In the genomic region with DNA sequence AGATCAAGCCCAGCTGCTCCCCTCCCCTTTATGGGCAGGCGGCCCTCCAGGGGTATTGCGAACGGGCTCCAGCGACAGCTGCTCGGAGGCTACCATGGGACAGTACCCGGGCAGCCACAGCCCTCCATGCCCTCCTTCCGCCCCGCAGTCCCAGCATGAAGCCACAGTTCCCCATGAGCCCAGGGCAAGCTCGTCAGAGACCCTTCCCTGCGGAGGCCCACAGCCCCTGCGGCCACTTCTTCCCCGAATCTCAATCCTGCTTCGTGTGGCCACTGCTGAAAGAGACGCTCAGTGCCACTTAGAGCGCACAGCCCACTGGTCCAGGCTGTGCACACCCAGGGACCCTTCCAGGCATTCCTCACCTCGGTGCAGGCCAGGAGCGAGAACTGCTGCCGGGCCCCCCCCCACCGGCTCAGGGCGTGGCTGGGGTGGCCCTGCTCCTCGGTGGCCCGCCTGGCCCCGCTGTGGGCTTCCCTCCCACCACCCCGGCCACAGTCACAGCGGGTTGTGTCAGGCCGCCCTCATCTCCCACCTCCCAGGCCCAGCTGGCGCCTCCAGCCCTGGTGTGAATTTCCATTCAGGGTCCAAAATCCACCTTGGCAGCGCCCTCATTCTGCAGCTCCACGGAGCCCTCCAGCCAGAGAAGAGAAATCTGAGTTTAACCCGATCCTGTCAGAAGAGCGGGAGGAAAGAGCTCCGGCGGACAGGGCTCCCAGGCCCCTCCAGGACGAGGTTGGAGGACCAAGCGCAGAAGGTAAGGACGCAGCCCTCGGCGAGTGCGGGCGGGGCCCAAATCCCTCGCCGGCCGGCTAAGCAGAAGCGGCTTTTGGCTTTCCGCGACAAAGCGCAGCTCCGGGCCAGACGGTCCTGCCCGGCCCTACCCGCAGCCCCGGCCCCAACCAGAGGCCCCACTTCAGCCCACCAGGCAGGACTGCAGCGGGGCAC, we compare ENCODE assay signal across 2 cellular contexts.
TF ChIP-seq lines count a peak whose summit lies in the region.

No MANE protein-coding gene starts in this region.

TF ChIP-seq in SK-N-SH, 30 proteins besides CTCF, POLR2A, EP300 and RAD21 (continued from another document):
- no peak for TF ChIP-seq FOXM1 (IDR thresholded peaks at IDR 0.05; ENCODE audit: low read depth)
- TF ChIP-seq YY1 (IDR thresholded peaks at IDR 0.05; ENCODE audit: low read depth) = no peak
- TF ChIP-seq USF2 (IDR thresholded peaks at IDR 0.05; ENCODE audit: borderline replicate concordance, low read depth, low read length) = no peak
- no peak for TF ChIP-seq ELF1 (IDR thresholded peaks at IDR 0.05)
- no peak for TF ChIP-seq IRF3 (IDR thresholded peaks at IDR 0.05; ENCODE audit: low read depth, low read length)
- no peak for TF ChIP-seq MEF2A (IDR thresholded peaks at IDR 0.05; ENCODE audit: borderline replicate concordance, low read depth)
- TF ChIP-seq SMC3 (IDR thresholded peaks at IDR 0.05; ENCODE audit: low read depth, low read length) = no peak
- TF ChIP-seq FOSL2 (IDR thresholded peaks at IDR 0.05; ENCODE audit: borderline replicate concordance, low read depth) = no peak
- TF ChIP-seq, protein P1, sequence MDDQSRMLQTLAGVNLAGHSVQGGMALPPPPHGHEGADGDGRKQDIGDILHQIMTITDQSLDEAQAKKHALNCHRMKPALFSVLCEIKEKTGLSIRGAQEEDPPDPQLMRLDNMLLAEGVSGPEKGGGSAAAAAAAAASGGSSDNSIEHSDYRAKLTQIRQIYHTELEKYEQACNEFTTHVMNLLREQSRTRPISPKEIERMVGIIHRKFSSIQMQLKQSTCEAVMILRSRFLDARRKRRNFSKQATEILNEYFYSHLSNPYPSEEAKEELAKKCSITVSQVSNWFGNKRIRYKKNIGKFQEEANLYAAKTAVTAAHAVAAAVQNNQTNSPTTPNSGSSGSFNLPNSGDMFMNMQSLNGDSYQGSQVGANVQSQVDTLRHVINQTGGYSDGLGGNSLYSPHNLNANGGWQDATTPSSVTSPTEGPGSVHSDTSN (IDR thresholded peaks at IDR 0.05) = no peak
- TF ChIP-seq, protein P2, sequence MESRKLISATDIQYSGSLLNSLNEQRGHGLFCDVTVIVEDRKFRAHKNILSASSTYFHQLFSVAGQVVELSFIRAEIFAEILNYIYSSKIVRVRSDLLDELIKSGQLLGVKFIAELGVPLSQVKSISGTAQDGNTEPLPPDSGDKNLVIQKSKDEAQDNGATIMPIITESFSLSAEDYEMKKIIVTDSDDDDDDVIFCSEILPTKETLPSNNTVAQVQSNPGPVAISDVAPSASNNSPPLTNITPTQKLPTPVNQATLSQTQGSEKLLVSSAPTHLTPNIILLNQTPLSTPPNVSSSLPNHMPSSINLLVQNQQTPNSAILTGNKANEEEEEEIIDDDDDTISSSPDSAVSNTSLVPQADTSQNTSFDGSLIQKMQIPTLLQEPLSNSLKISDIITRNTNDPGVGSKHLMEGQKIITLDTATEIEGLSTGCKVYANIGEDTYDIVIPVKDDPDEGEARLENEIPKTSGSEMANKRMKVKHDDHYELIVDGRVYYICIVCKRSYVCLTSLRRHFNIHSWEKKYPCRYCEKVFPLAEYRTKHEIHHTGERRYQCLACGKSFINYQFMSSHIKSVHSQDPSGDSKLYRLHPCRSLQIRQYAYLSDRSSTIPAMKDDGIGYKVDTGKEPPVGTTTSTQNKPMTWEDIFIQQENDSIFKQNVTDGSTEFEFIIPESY (IDR thresholded peaks at IDR 0.05; ENCODE audit: borderline replicate concordance, low read depth) = no peak
- no peak for TF ChIP-seq TCF12 (IDR thresholded peaks at IDR 0.05)
- no peak for TF ChIP-seq EZH2phosphoT487 (IDR thresholded peaks at IDR 0.05; ENCODE audit: borderline replicate concordance, low read depth)

TF ChIP-seq in SK-N-SH treated with all-trans-retinoic acid at 6 μM for 48 hours, 23 proteins besides CTCF, POLR2A, EP300 and RAD21 (continued from another document):
- no peak for TF ChIP-seq CREB5 (CRISPR knock-in tag; IDR thresholded peaks at IDR 0.05; ENCODE audit: low read depth)
- TF ChIP-seq TOX (CRISPR knock-in tag; IDR thresholded peaks at IDR 0.05; ENCODE audit: borderline replicate concordance) = no peak
- no peak for TF ChIP-seq ZFP3 (CRISPR knock-in tag; IDR thresholded peaks at IDR 0.05)
- TF ChIP-seq POU6F1 (CRISPR knock-in tag; IDR thresholded peaks at IDR 0.05; ENCODE audit: borderline replicate concordance, low read depth) = no peak
- no peak for TF ChIP-seq GLIS3 (CRISPR knock-in tag; IDR thresholded peaks at IDR 0.05)
- TF ChIP-seq PATZ1 (CRISPR knock-in tag; IDR thresholded peaks at IDR 0.05; ENCODE audit: borderline replicate concordance) = no peak
- no peak for TF ChIP-seq ZNF8 (CRISPR knock-in tag; IDR thresholded peaks at IDR 0.05)
- TF ChIP-seq ZFP30 (CRISPR knock-in tag; IDR thresholded peaks at IDR 0.05) = no peak
- TF ChIP-seq, protein P3, sequence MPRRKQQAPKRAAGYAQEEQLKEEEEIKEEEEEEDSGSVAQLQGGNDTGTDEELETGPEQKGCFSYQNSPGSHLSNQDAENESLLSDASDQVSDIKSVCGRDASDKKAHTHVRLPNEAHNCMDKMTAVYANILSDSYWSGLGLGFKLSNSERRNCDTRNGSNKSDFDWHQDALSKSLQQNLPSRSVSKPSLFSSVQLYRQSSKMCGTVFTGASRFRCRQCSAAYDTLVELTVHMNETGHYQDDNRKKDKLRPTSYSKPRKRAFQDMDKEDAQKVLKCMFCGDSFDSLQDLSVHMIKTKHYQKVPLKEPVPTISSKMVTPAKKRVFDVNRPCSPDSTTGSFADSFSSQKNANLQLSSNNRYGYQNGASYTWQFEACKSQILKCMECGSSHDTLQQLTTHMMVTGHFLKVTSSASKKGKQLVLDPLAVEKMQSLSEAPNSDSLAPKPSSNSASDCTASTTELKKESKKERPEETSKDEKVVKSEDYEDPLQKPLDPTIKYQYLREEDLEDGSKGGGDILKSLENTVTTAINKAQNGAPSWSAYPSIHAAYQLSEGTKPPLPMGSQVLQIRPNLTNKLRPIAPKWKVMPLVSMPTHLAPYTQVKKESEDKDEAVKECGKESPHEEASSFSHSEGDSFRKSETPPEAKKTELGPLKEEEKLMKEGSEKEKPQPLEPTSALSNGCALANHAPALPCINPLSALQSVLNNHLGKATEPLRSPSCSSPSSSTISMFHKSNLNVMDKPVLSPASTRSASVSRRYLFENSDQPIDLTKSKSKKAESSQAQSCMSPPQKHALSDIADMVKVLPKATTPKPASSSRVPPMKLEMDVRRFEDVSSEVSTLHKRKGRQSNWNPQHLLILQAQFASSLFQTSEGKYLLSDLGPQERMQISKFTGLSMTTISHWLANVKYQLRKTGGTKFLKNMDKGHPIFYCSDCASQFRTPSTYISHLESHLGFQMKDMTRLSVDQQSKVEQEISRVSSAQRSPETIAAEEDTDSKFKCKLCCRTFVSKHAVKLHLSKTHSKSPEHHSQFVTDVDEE (CRISPR knock-in tag; IDR thresholded peaks at IDR 0.05) = no peak
- no peak for TF ChIP-seq ZC3H10 (CRISPR knock-in tag; IDR thresholded peaks at IDR 0.05)
- TF ChIP-seq OSR1 (CRISPR knock-in tag; IDR thresholded peaks at IDR 0.05) = no peak
- TF ChIP-seq SNAI2 (CRISPR knock-in tag; IDR thresholded peaks at IDR 0.05) = no peak
- no peak for TF ChIP-seq ZNF565 (CRISPR knock-in tag; conservative IDR thresholded peaks at IDR 0.05; ENCODE audit: low read depth)
- no peak for TF ChIP-seq CSRNP3 (CRISPR knock-in tag; IDR thresholded peaks at IDR 0.05)
